ENCODE assay signal across 16 cellular contexts in genomic region chr9:113705938-113706519, GRCh38.
DNase-seq lines count a peak whose midpoint lies in the region; ATAC-seq and TF ChIP-seq lines count a peak whose summit lies in the region.
"Had no signal": no experiment of that assay in that cellular context is flagged by ENCODE, and none has a peak within 500 bp of the region (broad histone marks: within the 10 kb centered on the region; RNA-seq: fewer than 3 reads in every experiment).

No MANE protein-coding gene starts in this region.

- peak overlapping the region; percentile 82 for H3K27ac Mint-ChIP-seq in nephron progenitor cell
- H3K27ac Mint-ChIP-seq: memory B cell, T-helper 17 cell had no signal

- no peaks in the 10 kb centered on the region for H3K9me3 ChIP-seq in body of pancreas
- H3K9me3 ChIP-seq in breast epithelium, result no peaks in the 10 kb centered on the region
- H3K9me3 ChIP-seq: right atrium auricular region had no signal

- TF ChIP-seq CTCF in body of pancreas (IDR thresholded peaks at IDR 0.05) (no peak), nephron progenitor cell (IDR thresholded peaks at IDR 0.05) (no peak), breast epithelium (IDR thresholded peaks at IDR 0.05) (no peak)

- ATAC-seq in body of pancreas, result peak; percentile 72
- ATAC-seq in GM19395 (IDR thresholded peaks at IDR 0.05; ENCODE audit: unreplicated experiment), result no peak
- ATAC-seq: T-helper 17 cell had no signal

- intact Hi-C loops in body of pancreas (cut with DNase I) (no loop called here), breast epithelium (cut with DNase I; ENCODE audit: low total_unique reads) (no loop called here)

- H3K4me3 ChIP-seq in body of pancreas (no peak overlapping the region), breast epithelium (no peak overlapping the region)
- H3K4me3 ChIP-seq: right atrium auricular region had no signal

- peaks cover 13% of the 10 kb centered on the region for H3K9me3 Mint-ChIP-seq in nephron progenitor cell

- TF ChIP-seq POLR2A in body of pancreas (IDR thresholded peaks at IDR 0.05) (no peak), breast epithelium (IDR thresholded peaks at IDR 0.05) (no peak)

- H3K4me3 Mint-ChIP-seq in nephron progenitor cell, result no peak overlapping the region
- H3K4me3 Mint-ChIP-seq: memory B cell, T-helper 17 cell had no signal

- no peaks in the 10 kb centered on the region for H3K36me3 Mint-ChIP-seq in nephron progenitor cell (ENCODE audit: low read depth)
- H3K36me3 Mint-ChIP-seq: memory B cell had no signal

- H3K27ac ChIP-seq in body of pancreas, result peak overlapping the region; percentile 32 to 59 (median 52)
- H3K27ac ChIP-seq in breast epithelium, result no peak overlapping the region
- H3K27ac ChIP-seq: right atrium auricular region had no signal

- no peaks in the 10 kb centered on the region for H3K36me3 ChIP-seq in body of pancreas (replicated peaks in 1 of 2; ENCODE audit: insufficient read depth in 1 of 2, low read depth in 2 of 2)
- H3K36me3 ChIP-seq in breast epithelium, result no peaks in the 10 kb centered on the region
- H3K36me3 ChIP-seq: right atrium auricular region had no signal

- WGBS in body of pancreas, 2 donors, result 22 to 41% methylated on average over 2 of the region's 2 CpGs

- peaks cover 35% of the 10 kb centered on the region for H3K4me1 ChIP-seq in body of pancreas
- no peaks in the 10 kb centered on the region for H3K4me1 ChIP-seq in breast epithelium
- H3K4me1 ChIP-seq: right atrium auricular region had no signal

- peaks cover 9% of the 10 kb centered on the region for H3K4me1 Mint-ChIP-seq in nephron progenitor cell
- H3K4me1 Mint-ChIP-seq: memory B cell, T-helper 17 cell had no signal

- H3K27me3 Mint-ChIP-seq in nephron progenitor cell (ENCODE audit: low read depth, poor library complexity), result peaks cover 21% of the 10 kb centered on the region

- DNase-seq in HuH-7 (ENCODE audit: low spot score) (peak; percentile 36), body of pancreas (peak; percentile 21 to 55 (median 42)), iPS-NIHi7 (ENCODE audit: extremely low spot score) (peak; percentile 63), nephron progenitor cell (no peak), breast epithelium (ENCODE audit: low spot score in 2 of 2) (no peak), NCI-H1048 (lab: John Stamatoyannopoulos, UW) (no peak)
- DNase-seq: activated naive CD4-positive, alpha-beta T cell treated with Interleukin-2 at 50 U/mL for 16 hours; AML-193; GOT3; NCI-H1436 treated with DMSO at 0.1 percent for 48 hours; NCI-H446 treated with DMSO at 0.1 percent for 48 hours; SIG-M5; T-helper 17 cell had no signal

- H3K27me3 ChIP-seq in body of pancreas, result no peaks in the 10 kb centered on the region
- H3K27me3 ChIP-seq in breast epithelium, result no peaks in the 10 kb centered on the region
- H3K27me3 ChIP-seq: right atrium auricular region had no signal

Comparison
In these comparisons a context has a peak if more than half of its experiments do, and no peak if none do; other contexts are left out.
1. DNase-seq: peak in HuH-7 (single experiment), body of pancreas (4 of 4) and iPS-NIHi7 (single experiment); none in nephron progenitor cell (single experiment), breast epithelium (0 of 2) and NCI-H1048 (single experiment).
2. H3K27ac ChIP-seq: peak in body of pancreas (4 of 4); none in breast epithelium (0 of 2).